8 cellular contexts compared by ENCODE assay signal in the genomic region with DNA sequence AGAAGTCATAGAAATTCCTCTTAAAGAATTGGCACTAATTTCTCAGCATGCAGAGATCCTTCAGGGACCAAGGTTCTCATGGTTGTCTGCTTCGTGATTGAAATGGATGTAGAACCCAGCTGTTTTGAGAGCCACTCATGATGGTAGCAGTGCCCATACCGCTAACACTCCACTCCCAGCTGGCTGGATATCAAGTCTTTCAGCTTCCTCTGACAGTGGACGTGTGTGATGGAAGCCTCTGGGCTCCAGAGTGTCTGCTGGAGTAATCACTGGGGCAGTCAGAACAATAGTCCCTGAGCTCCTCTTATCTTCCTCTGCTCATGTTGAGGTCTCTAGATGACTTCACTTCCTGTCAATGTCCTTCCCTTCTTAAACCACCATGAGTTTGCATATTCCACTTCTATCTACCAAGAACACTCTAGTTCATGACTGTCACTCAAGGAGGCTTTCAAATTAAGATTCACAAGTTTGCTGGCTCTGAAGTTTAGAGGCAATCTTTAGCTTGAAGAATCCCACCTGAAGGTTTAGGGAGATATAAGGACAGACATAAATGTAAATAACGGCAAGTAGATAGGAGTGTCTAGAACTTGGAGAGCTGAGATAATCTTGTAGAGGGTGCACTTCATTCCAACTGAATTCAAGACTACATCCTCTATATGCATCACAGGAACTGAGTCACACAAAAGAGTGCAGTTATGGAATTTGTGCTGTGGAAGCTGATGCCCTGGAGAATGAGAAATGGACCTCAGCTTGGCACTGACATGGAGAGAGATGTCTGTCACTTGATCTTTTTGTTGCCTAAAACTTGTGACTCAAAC.
DNase-seq lines count a peak whose midpoint lies in the region; ATAC-seq, FAIRE-seq and TF ChIP-seq lines count a peak whose summit lies in the region.

No MANE protein-coding gene starts in this region.

- no peaks in the 10 kb centered on the region for H3K36me3 ChIP-seq in GM06990 (ENCODE audit: control insufficient read depth, insufficient read depth, low read length)
- H3K36me3 ChIP-seq in osteoblast (ENCODE audit: insufficient read depth, low read length): no peaks in the 10 kb centered on the region
- H3K36me3 ChIP-seq in esophagus squamous epithelium: no peaks in the 10 kb centered on the region

- peak overlapping the region; percentile 35 for H3K4me2 ChIP-seq in osteoblast (ENCODE audit: insufficient read depth, low read length)

- DNase-seq in GM06990 (ENCODE audit: extremely low read depth, insufficient read length) (peak; percentile 31), osteoblast (ENCODE audit: insufficient read length, low spot score, missing footprints) (peak; percentile 6), HTR-8/SVneo (ENCODE audit: insufficient read length, low spot score) (no peak), NCI-H2227 (lab: John Stamatoyannopoulos, UW; ENCODE audit: unreplicated experiment) (no peak), esophagus squamous epithelium (lab: John Stamatoyannopoulos, UW) (no peak)
- DNase-seq in activated CD8-positive, alpha-beta T cell treated with anti-CD3 and anti-CD28 coated beads for 36 hours: peak; percentile 61

- H3K27ac Mint-ChIP-seq in activated CD8-positive, alpha-beta T cell treated with anti-CD3 and anti-CD28 coated beads for 36 hours: peak overlapping the region; percentile 93

- peaks cover 4% of the 10 kb centered on the region for H3K36me3 Mint-ChIP-seq in activated CD8-positive, alpha-beta T cell treated with anti-CD3 and anti-CD28 coated beads for 36 hours (ENCODE audit: low read depth)

- FAIRE-seq in HTR-8/SVneo (lab: Jason Lieb, UNC): no peak

- WGBS in esophagus squamous epithelium, 2 donors: 48 to 56% methylated on average over 4 of the region's 4 CpGs

- TF ChIP-seq CTCF in GM06990 (IDR thresholded peaks at IDR 0.05; ENCODE audit: insufficient read depth, low read length, poor library complexity, severe bottlenecking): no peak
- TF ChIP-seq CTCF in activated CD8-positive, alpha-beta T cell treated with anti-CD3 and anti-CD28 coated beads for 36 hours (IDR thresholded peaks at IDR 0.05): no peak
- no peak for TF ChIP-seq CTCF in osteoblast (IDR thresholded peaks at IDR 0.05; ENCODE audit: extremely low read depth, low read depth, low read length)
- TF ChIP-seq CTCF in esophagus squamous epithelium (IDR thresholded peaks at IDR 0.05): no peak

- H3K27me3 ChIP-seq in GM06990 (replicated peaks; ENCODE audit: control insufficient read depth, insufficient read depth, low read length) (no peaks in the 10 kb centered on the region), osteoblast (ENCODE audit: insufficient read depth, low read length) (no peaks in the 10 kb centered on the region), esophagus squamous epithelium (no peaks in the 10 kb centered on the region)

- no peaks in the 10 kb centered on the region for H3K27me3 Mint-ChIP-seq in activated CD8-positive, alpha-beta T cell treated with anti-CD3 and anti-CD28 coated beads for 36 hours

- H3K9me3 ChIP-seq in osteoblast (ENCODE audit: low read depth, low read length) (no peaks in the 10 kb centered on the region), esophagus squamous epithelium (no peaks in the 10 kb centered on the region)

- TF ChIP-seq POLR2A in esophagus squamous epithelium (IDR thresholded peaks at IDR 0.05): no peak

- peak overlapping the region; percentile 16 for H3K4me3 Mint-ChIP-seq in activated CD8-positive, alpha-beta T cell treated with anti-CD3 and anti-CD28 coated beads for 36 hours

- ATAC-seq in GM19468 (IDR thresholded peaks at IDR 0.05; ENCODE audit: extremely low read depth, unreplicated experiment) (peak; percentile 96), HG03521 (IDR thresholded peaks at IDR 0.05; ENCODE audit: unreplicated experiment) (peak; percentile 95)
- ATAC-seq in activated CD8-positive, alpha-beta T cell treated with anti-CD3 and anti-CD28 coated beads for 36 hours: peak; percentile 94

- CTCF ChIA-PET in activated CD8-positive, alpha-beta T cell treated with anti-CD3 and anti-CD28 coated beads for 36 hours (lab: Charles Lee): interaction anchor here (1.0 to 1.5 kb wide), 3 partner anchors 12 to 368 kb away, joined by 3 to 11 read pairs (median 4); no protein-coding TSS in a partner anchor

- H3K79me2 ChIP-seq in osteoblast (ENCODE audit: insufficient read depth, low read length): no peaks in the 10 kb centered on the region

- POLR2A ChIA-PET in activated CD8-positive, alpha-beta T cell treated with anti-CD3 and anti-CD28 coated beads for 36 hours (lab: Charles Lee): interaction anchor here (0.8 to 2.3 kb wide), 4 partner anchors 20 to 79 kb away, joined by 3 to 11 read pairs (median 3); no protein-coding TSS in a partner anchor

- peaks cover 5% of the 10 kb centered on the region for H3K9me3 Mint-ChIP-seq in activated CD8-positive, alpha-beta T cell treated with anti-CD3 and anti-CD28 coated beads for 36 hours

- H4K20me1 ChIP-seq in osteoblast (ENCODE audit: insufficient read depth, low read length): no peaks in the 10 kb centered on the region

- H3K4me1 ChIP-seq in osteoblast (ENCODE audit: insufficient read depth, low read length) (peaks cover 41% of the 10 kb centered on the region), esophagus squamous epithelium (no peaks in the 10 kb centered on the region)

- H3K4me1 Mint-ChIP-seq in activated CD8-positive, alpha-beta T cell treated with anti-CD3 and anti-CD28 coated beads for 36 hours (ENCODE audit: low read depth): peaks cover 32% of the 10 kb centered on the region

- no peak overlapping the region for H2AFZ ChIP-seq in osteoblast (ENCODE audit: low read length)

- no peak overlapping the region for H3K4me3 ChIP-seq in GM06990 (replicated peaks; ENCODE audit: low read depth, low read length)
- no peak overlapping the region for H3K4me3 ChIP-seq in osteoblast (ENCODE audit: insufficient read depth, low read length)
- no peak overlapping the region for H3K4me3 ChIP-seq in esophagus squamous epithelium

- intact Hi-C loops in activated CD8-positive, alpha-beta T cell treated with anti-CD3 and anti-CD28 coated beads for 36 hours (cut with micrococcal nuclease): loop anchor here (5.0 kb wide), 1 partner anchor 59 kb away; no protein-coding TSS in a partner anchor
- intact Hi-C loops in esophagus squamous epithelium (cut with DNase I): no loop called here

- H3K27ac ChIP-seq in osteoblast (ENCODE audit: low read depth, low read length) (peak overlapping the region; percentile 81), esophagus squamous epithelium (no peak overlapping the region)

Comparison
In these comparisons a context has a peak if more than half of its experiments do, and no peak if none do; other contexts are left out.
1. DNase-seq: peak in GM06990 (single experiment), activated CD8-positive, alpha-beta T cell treated with anti-CD3 and anti-CD28 coated beads for 36 hours (single experiment) and osteoblast (single experiment); none in HTR-8/SVneo (single experiment), NCI-H2227 (single experiment) and esophagus squamous epithelium (single experiment).
2. Peak in every context shown above with its lines, with median percentiles within 50 percentile points of each other: ATAC-seq.